ENCODE assay signal across 8 cellular contexts in genomic region chr1:151048645-151049032, GRCh38. TPM values are rescaled to one million over a fixed set of nuclear protein-coding genes. Genes with fewer than 3 reads are reported as not detected.
DNase-seq lines count a peak whose midpoint lies in the region; ATAC-seq lines count a peak whose summit lies in the region.

No MANE protein-coding gene starts in this region.

- H3K4me3 Mint-ChIP-seq in activated CD4-positive, alpha-beta T cell treated with anti-CD3 and anti-CD28 coated beads, Interleukin-2, amount 10 ng/mL, durations not matched to agents 24 days and 14 days = peak overlapping the region; percentile 93
- H3K4me3 Mint-ChIP-seq in activated T-helper 2 cell treated with anti-CD3 and anti-CD28 coated beads, Interferon-gamma antibody, Interleukin-2, Interleukin-4, amounts not matched to agents 10 μg/mL and 5 μg/mL and 100 μg/mL, durations not matched to agents 14 hours and 24 hours and 36 hours (ENCODE audit: low read depth) = peak overlapping the region; percentile 86

- no peak for DNase-seq in activated CD4-positive, alpha-beta T cell treated with anti-CD3 and anti-CD28 coated beads, Interleukin-2, amount 10 ng/mL, durations not matched to agents 24 days and 14 days
- DNase-seq in activated CD4-positive, alpha-beta T cell treated with anti-CD3 and anti-CD28 coated beads for 1 hour = no peak
- no peak for DNase-seq in activated T-helper 2 cell treated with anti-CD3 and anti-CD28 coated beads, Interferon-gamma antibody, Interleukin-2, Interleukin-4, amounts not matched to agents 10 μg/mL and 5 μg/mL and 100 μg/mL, durations not matched to agents 14 hours and 24 hours and 36 hours (ENCODE audit: low spot score)
- DNase-seq in iPS-NIHi7 (ENCODE audit: extremely low spot score) = peak; percentile 85
- peak in 1 of 49 donors; percentile 48 for DNase-seq in substantia nigra (lab: John Stamatoyannopoulos, UW)
- DNase-seq in RKO (ENCODE audit: low spot score) = no peak

- H3K27ac Mint-ChIP-seq in activated CD4-positive, alpha-beta T cell treated with anti-CD3 and anti-CD28 coated beads, Interleukin-2, amount 10 ng/mL, durations not matched to agents 24 days and 14 days = peak overlapping the region; percentile 84
- H3K27ac Mint-ChIP-seq in activated T-helper 2 cell treated with anti-CD3 and anti-CD28 coated beads, Interferon-gamma antibody, Interleukin-2, Interleukin-4, amounts not matched to agents 10 μg/mL and 5 μg/mL and 100 μg/mL, durations not matched to agents 14 hours and 24 hours and 36 hours = no peak overlapping the region

- H3K27me3 Mint-ChIP-seq in activated CD4-positive, alpha-beta T cell treated with anti-CD3 and anti-CD28 coated beads, Interleukin-2, amount 10 ng/mL, durations not matched to agents 24 days and 14 days = no peaks in the 10 kb centered on the region
- no peaks in the 10 kb centered on the region for H3K27me3 Mint-ChIP-seq in activated T-helper 2 cell treated with anti-CD3 and anti-CD28 coated beads, Interferon-gamma antibody, Interleukin-2, Interleukin-4, amounts not matched to agents 10 μg/mL and 5 μg/mL and 100 μg/mL, durations not matched to agents 14 hours and 24 hours and 36 hours (ENCODE audit: low read depth)

- intact Hi-C loops in activated CD4-positive, alpha-beta T cell treated with anti-CD3 and anti-CD28 coated beads, Interleukin-2, amount 10 ng/mL, durations not matched to agents 24 days and 14 days (cut with micrococcal nuclease) = loop anchor here (1.0 kb wide), 1 partner anchor 9 kb away; no protein-coding TSS in a partner anchor
- intact Hi-C loops in activated T-helper 2 cell treated with anti-CD3 and anti-CD28 coated beads, Interferon-gamma antibody, Interleukin-2, Interleukin-4, amounts not matched to agents 10 μg/mL and 5 μg/mL and 100 μg/mL, durations not matched to agents 14 hours and 24 hours and 36 hours (cut with micrococcal nuclease) = loop anchor here (1.0 kb wide), 1 partner anchor 9 kb away; no protein-coding TSS in a partner anchor

- ATAC-seq in HG02763 (IDR thresholded peaks at IDR 0.05; ENCODE audit: unreplicated experiment) (no peak), GM19397 (IDR thresholded peaks at IDR 0.05; ENCODE audit: unreplicated experiment) (no peak)

- H3K4me1 Mint-ChIP-seq in activated CD4-positive, alpha-beta T cell treated with anti-CD3 and anti-CD28 coated beads, Interleukin-2, amount 10 ng/mL, durations not matched to agents 24 days and 14 days = peaks cover 40% of the 10 kb centered on the region
- H3K4me1 Mint-ChIP-seq in activated T-helper 2 cell treated with anti-CD3 and anti-CD28 coated beads, Interferon-gamma antibody, Interleukin-2, Interleukin-4, amounts not matched to agents 10 μg/mL and 5 μg/mL and 100 μg/mL, durations not matched to agents 14 hours and 24 hours and 36 hours (ENCODE audit: low read depth) = peaks cover 12% of the 10 kb centered on the region

- peak overlapping the region; percentile 89 for H3K27ac ChIP-seq in substantia nigra (ENCODE audit: low read depth, low read length, poor library complexity, severe bottlenecking)

- no peaks in the 10 kb centered on the region for H3K9me3 Mint-ChIP-seq in activated CD4-positive, alpha-beta T cell treated with anti-CD3 and anti-CD28 coated beads, Interleukin-2, amount 10 ng/mL, durations not matched to agents 24 days and 14 days
- no peaks in the 10 kb centered on the region for H3K9me3 Mint-ChIP-seq in activated T-helper 2 cell treated with anti-CD3 and anti-CD28 coated beads, Interferon-gamma antibody, Interleukin-2, Interleukin-4, amounts not matched to agents 10 μg/mL and 5 μg/mL and 100 μg/mL, durations not matched to agents 14 hours and 24 hours and 36 hours

- H3K36me3 Mint-ChIP-seq in activated CD4-positive, alpha-beta T cell treated with anti-CD3 and anti-CD28 coated beads, Interleukin-2, amount 10 ng/mL, durations not matched to agents 24 days and 14 days (ENCODE audit: low read depth) = peaks cover 29% of the 10 kb centered on the region
- H3K36me3 Mint-ChIP-seq in activated T-helper 2 cell treated with anti-CD3 and anti-CD28 coated beads, Interferon-gamma antibody, Interleukin-2, Interleukin-4, amounts not matched to agents 10 μg/mL and 5 μg/mL and 100 μg/mL, durations not matched to agents 14 hours and 24 hours and 36 hours (ENCODE audit: low read depth) = peaks cover 39% of the 10 kb centered on the region

RNA-seq across cellular contexts. Expression of gene C1orf56, which starts 1.1 kb away (rescaled TPM):
- 1.0 and 1.2 TPM in 2 replicates for total RNA-seq in activated CD4-positive, alpha-beta T cell treated with anti-CD3 and anti-CD28 coated beads, Interleukin-2, amount 10 ng/mL, durations not matched to agents 24 days and 14 days
- 2.0 and 2.2 TPM in 2 replicates for total RNA-seq in activated T-helper 2 cell treated with anti-CD3 and anti-CD28 coated beads, Interferon-gamma antibody, Interleukin-2, Interleukin-4, amounts not matched to agents 10 μg/mL and 5 μg/mL and 100 μg/mL, durations not matched to agents 14 hours and 24 hours and 36 hours

RNA-seq across cellular contexts. Expression of gene CDC42SE1, which starts 10.8 kb away (rescaled TPM):
- total RNA-seq in activated CD4-positive, alpha-beta T cell treated with anti-CD3 and anti-CD28 coated beads, Interleukin-2, amount 10 ng/mL, durations not matched to agents 24 days and 14 days = 189 and 190 TPM in 2 replicates
- 176 TPM in 2 replicates for total RNA-seq in activated T-helper 2 cell treated with anti-CD3 and anti-CD28 coated beads, Interferon-gamma antibody, Interleukin-2, Interleukin-4, amounts not matched to agents 10 μg/mL and 5 μg/mL and 100 μg/mL, durations not matched to agents 14 hours and 24 hours and 36 hours

RNA-seq across cellular contexts. Expression of gene MLLT11, which starts 11.6 kb away (rescaled TPM):
- 2.9 and 3.0 TPM in 2 replicates for total RNA-seq in activated CD4-positive, alpha-beta T cell treated with anti-CD3 and anti-CD28 coated beads, Interleukin-2, amount 10 ng/mL, durations not matched to agents 24 days and 14 days
- total RNA-seq in activated T-helper 2 cell treated with anti-CD3 and anti-CD28 coated beads, Interferon-gamma antibody, Interleukin-2, Interleukin-4, amounts not matched to agents 10 μg/mL and 5 μg/mL and 100 μg/mL, durations not matched to agents 14 hours and 24 hours and 36 hours = 3.7 and 3.8 TPM in 2 replicates

RNA-seq across cellular contexts. Expression of gene BNIPL, which starts 12.3 kb away (rescaled TPM):
- 0.85 and 1.8 TPM in 2 replicates for total RNA-seq in activated CD4-positive, alpha-beta T cell treated with anti-CD3 and anti-CD28 coated beads, Interleukin-2, amount 10 ng/mL, durations not matched to agents 24 days and 14 days
- total RNA-seq in activated T-helper 2 cell treated with anti-CD3 and anti-CD28 coated beads, Interferon-gamma antibody, Interleukin-2, Interleukin-4, amounts not matched to agents 10 μg/mL and 5 μg/mL and 100 μg/mL, durations not matched to agents 14 hours and 24 hours and 36 hours = 1.5 TPM in 2 replicates

RNA-seq across cellular contexts. Expression of gene GABPB2, which starts 21.9 kb away (rescaled TPM):
- total RNA-seq in activated CD4-positive, alpha-beta T cell treated with anti-CD3 and anti-CD28 coated beads, Interleukin-2, amount 10 ng/mL, durations not matched to agents 24 days and 14 days = 19.4 and 20.3 TPM in 2 replicates
- total RNA-seq in activated T-helper 2 cell treated with anti-CD3 and anti-CD28 coated beads, Interferon-gamma antibody, Interleukin-2, Interleukin-4, amounts not matched to agents 10 μg/mL and 5 μg/mL and 100 μg/mL, durations not matched to agents 14 hours and 24 hours and 36 hours = 14.4 and 15.9 TPM in 2 replicates
